ENCODE assay signal across 22 cellular contexts in genomic region chr7:91408388-91409154, GRCh38.
DNase-seq lines count a peak whose midpoint lies in the region; ATAC-seq, FAIRE-seq and TF ChIP-seq lines count a peak whose summit lies in the region.
"Had no signal": no experiment of that assay in that cellular context is flagged by ENCODE, and none has a peak within 500 bp of the region (broad histone marks: within the 10 kb centered on the region; RNA-seq: fewer than 3 reads in every experiment).

No MANE protein-coding gene starts in this region.

- H3K36me3 Mint-ChIP-seq in astrocyte (ENCODE audit: low read depth, unreplicated experiment), result no peaks in the 10 kb centered on the region

- no peak overlapping the region for H2BK20ac ChIP-seq in H1 (ENCODE audit: low read length)

- no peak overlapping the region for H4K8ac ChIP-seq in H1 (ENCODE audit: extremely low read depth, insufficient read depth, low read length)

- no peak for TF ChIP-seq RAD21 in H1 (IDR thresholded peaks at IDR 0.05 in 1 of 2, conservative IDR thresholded peaks at IDR 0.05 in 1 of 2; ENCODE audit: low read depth in 2 of 2, low read length in 2 of 2)

- no peak overlapping the region for H3K23ac ChIP-seq in H1 (ENCODE audit: insufficient read length)

- no peak overlapping the region for H2BK15ac ChIP-seq in H1 (ENCODE audit: low read length)

- H4K20me1 ChIP-seq in astrocyte (ENCODE audit: insufficient read depth, low read length), result no peaks in the 10 kb centered on the region
- no peaks in the 10 kb centered on the region for H4K20me1 ChIP-seq in H1 (replicated peaks in 1 of 2; ENCODE audit: control insufficient read depth in 1 of 2, insufficient read depth in 2 of 2, low read length in 2 of 2)

- DNase-seq in astrocyte (ENCODE audit: low read depth), result peak; percentile 28
- DNase-seq in H1 (ENCODE audit: low read depth in 1 of 2, low spot score in 2 of 2), result no peak
- DNase-seq in non-pigmented ciliary epithelial cell (ENCODE audit: low read depth), result peak; percentile 8
- no peak for DNase-seq in tibial artery
- DNase-seq in NCI-H526 (lab: John Stamatoyannopoulos, UW), result no peak
- DNase-seq in D721Med (ENCODE audit: insufficient read length, low spot score), result no peak
- DNase-seq: BE2C, EL, GF-D8, H9, HFFc6, IMR-90, NCI-H1092 treated with DMSO at 0.1 percent for 48 hours, NCI-H2029, NCI-H226, NCI-H510A treated with DMSO at 0.1 percent for 48 hours, NCI-H774, PC-3, Right ventricle myocardium superior had no signal

- no peak overlapping the region for H3K4me2 ChIP-seq in astrocyte (ENCODE audit: low read length)
- H3K4me2 ChIP-seq in H1 (ENCODE audit: insufficient read depth in 1 of 2, low read depth in 2 of 2, low read length in 2 of 2), result no peak overlapping the region
- H3K4me2 ChIP-seq: KMS-11 had no signal

- WGBS in H1 (ENCODE audit: extremely low coverage in 1 of 2, insufficient coverage in 1 of 2, insufficient read length in 1 of 2, insufficient replicate concordance in 2 of 2, low coverage in 1 of 2, low lambda C conversion rate in 2 of 2, missing lambda C conversion rate in 1 of 2), 2 experiments, result 90% methylated on average over 5 of the region's 5 CpGs; no CpG with 5 or more reads in 1 of the 2 experiments

- no peak overlapping the region for H2AK5ac ChIP-seq in H1 (ENCODE audit: low read depth, low read length)

- no peak for TF ChIP-seq EP300 in H1 (IDR thresholded peaks at IDR 0.05; ENCODE audit: borderline replicate concordance in 1 of 2, low read depth in 2 of 2, low read length in 2 of 2)

- H3K9me3 ChIP-seq in astrocyte (ENCODE audit: insufficient read depth, low read depth, low read length) (no peaks in the 10 kb centered on the region), H1 (ENCODE audit: insufficient read depth in 2 of 2, low read depth in 1 of 2, low read length in 1 of 2) (no peaks in the 10 kb centered on the region), tibial artery (no peaks in the 10 kb centered on the region)
- H3K9me3 ChIP-seq: BE2C had no signal

- no peaks in the 10 kb centered on the region for H3K27me3 Mint-ChIP-seq in astrocyte (ENCODE audit: low read depth, unreplicated experiment)

- CTCF ChIA-PET in H1 (lab: Charles Lee; ENCODE audit: partially characterized antibody), result interaction anchor here (0.9 to 2.6 kb wide), 3 partner anchors 10 to 121 kb away, joined by 4 to 8 read pairs (median 7); no protein-coding TSS in a partner anchor

- FAIRE-seq in astrocyte (lab: Jason Lieb, UNC), result no peak
- FAIRE-seq in H1 (lab: Jason Lieb, UNC), result peak; percentile 19
- no peak for FAIRE-seq in D721Med (lab: Jason Lieb, UNC)

- no peaks in the 10 kb centered on the region for H3K79me1 ChIP-seq in H1 (ENCODE audit: low read depth, low read length)

- H3K23me2 ChIP-seq in H1 (ENCODE audit: low read depth, low read length), result no peaks in the 10 kb centered on the region

- H3K36me3 ChIP-seq in astrocyte (ENCODE audit: insufficient read depth, low read length), result no peaks in the 10 kb centered on the region
- H3K36me3 ChIP-seq in H1 (ENCODE audit: control insufficient read depth in 2 of 4, insufficient read depth in 4 of 4, low read length in 3 of 4), result no peaks in the 10 kb centered on the region
- H3K36me3 ChIP-seq in tibial artery, result no peaks in the 10 kb centered on the region
- H3K36me3 ChIP-seq: BE2C had no signal

- H4K91ac ChIP-seq in H1 (replicated peaks; ENCODE audit: insufficient read length, low read length), result no peak overlapping the region

- no peak overlapping the region for H4K5ac ChIP-seq in H1 (ENCODE audit: insufficient read length, low read depth, low read length)

- H3K27ac ChIP-seq in astrocyte (ENCODE audit: low read depth, low read length), result no peak overlapping the region
- H3K27ac ChIP-seq in H1 (ENCODE audit: low read depth, low read length), result no peak overlapping the region
- peak overlapping the region; percentile 8 to 53 for H3K27ac ChIP-seq in tibial artery
- H3K27ac ChIP-seq: KMS-11 had no signal

- H3K79me2 ChIP-seq in astrocyte (ENCODE audit: insufficient read depth, low read length), result no peaks in the 10 kb centered on the region
- H3K79me2 ChIP-seq in H1 (ENCODE audit: control insufficient read depth in 1 of 2, insufficient read depth in 2 of 2, low read length in 2 of 2), result no peaks in the 10 kb centered on the region

- no peak overlapping the region for H3K56ac ChIP-seq in H1 (replicated peaks; ENCODE audit: insufficient read length, low read depth, low read length)

- H3K4me1 Mint-ChIP-seq in astrocyte (ENCODE audit: low read depth, unreplicated experiment), result peaks cover 4% of the 10 kb centered on the region

- no peak overlapping the region for H3K14ac ChIP-seq in H1 (ENCODE audit: insufficient read length)

- no peak overlapping the region for H2BK5ac ChIP-seq in H1 (ENCODE audit: low read depth, low read length)

- TF ChIP-seq CTCF in astrocyte (IDR thresholded peaks at IDR 0.05; ENCODE audit: insufficient read depth, low read depth, low read length), result no peak
- TF ChIP-seq CTCF in H1 (IDR thresholded peaks at IDR 0.05; ENCODE audit: control extremely low read depth in 1 of 3, insufficient read depth in 1 of 3, low read depth in 1 of 3, low read length in 3 of 3), result no peak
- TF ChIP-seq CTCF in tibial artery (IDR thresholded peaks at IDR 0.05), result no peak
- TF ChIP-seq CTCF in D721Med (IDR thresholded peaks at IDR 0.05; ENCODE audit: insufficient read depth, missing control alignments), result no peak

- no peak for ATAC-seq in HG03442 (IDR thresholded peaks at IDR 0.05; ENCODE audit: unreplicated experiment)
- ATAC-seq in HG02938 (IDR thresholded peaks at IDR 0.05; ENCODE audit: unreplicated experiment), result no peak
- ATAC-seq: PC-3 had no signal

- no peak overlapping the region for H3K18ac ChIP-seq in H1 (ENCODE audit: extremely low read depth, low read length)

- no peak overlapping the region for H2BK120ac ChIP-seq in H1 (replicated peaks; ENCODE audit: low read depth, low read length)

- TF ChIP-seq POLR2A in H1 (IDR thresholded peaks at IDR 0.05; ENCODE audit: control extremely low read depth in 1 of 2, low read depth in 2 of 2, low read length in 2 of 2), result no peak

- H2BK12ac ChIP-seq in H1 (ENCODE audit: low read depth, low read length), result no peak overlapping the region

- no peaks in the 10 kb centered on the region for H3K4me1 ChIP-seq in astrocyte (ENCODE audit: insufficient read depth, low read length)
- H3K4me1 ChIP-seq in H1 (replicated peaks in 1 of 4; ENCODE audit: control insufficient read depth in 3 of 4, insufficient read depth in 4 of 4, low read length in 3 of 4), result no peaks in the 10 kb centered on the region
- peaks cover 0 to 27% (median 6%) of the 10 kb centered on the region in 4 donors for H3K4me1 ChIP-seq in tibial artery
- H3K4me1 ChIP-seq: BE2C had no signal

- H3K4me3 ChIP-seq in astrocyte (ENCODE audit: insufficient read depth, low read depth, low read length) (no peak overlapping the region), H1 (ENCODE audit: extremely low read depth in 1 of 4, insufficient read depth in 2 of 4, low read depth in 3 of 4, low read length in 4 of 4) (no peak overlapping the region), tibial artery (no peak overlapping the region)

- H3K27ac Mint-ChIP-seq in astrocyte (ENCODE audit: unreplicated experiment), result peak overlapping the region; percentile 5
- H3K27ac Mint-ChIP-seq: H9, HFFc6 had no signal

- H3K4ac ChIP-seq in H1 (replicated peaks; ENCODE audit: insufficient read length, low read depth, low read length), result no peak overlapping the region

- POLR2A ChIA-PET in H1 (lab: Charles Lee; ENCODE audit: partially characterized antibody), result no interaction called here

- H3K27me3 ChIP-seq in astrocyte (ENCODE audit: insufficient read depth, low read length) (no peaks in the 10 kb centered on the region), H1 (replicated peaks in 1 of 4; ENCODE audit: control insufficient read depth in 3 of 4, extremely low read depth in 1 of 4, insufficient read depth in 3 of 4, low read length in 3 of 4) (peaks cover 0 to 1% (median 0%) of the 10 kb centered on the region in 4 experiments; a peak in 1 of 7 replicates), tibial artery (no peaks in the 10 kb centered on the region)
- H3K27me3 ChIP-seq: BE2C had no signal

- H3K9ac ChIP-seq in astrocyte (ENCODE audit: low read length), result no peak overlapping the region
- H3K9ac ChIP-seq in H1 (replicated peaks in 1 of 4; ENCODE audit: extremely low read depth in 1 of 4, low read depth in 3 of 4, low read length in 3 of 4), result no peak overlapping the region
- H3K9ac ChIP-seq: KMS-11 had no signal

- intact Hi-C loops in tibial artery (cut with DNase I; ENCODE audit: low total_unique reads), result no loop called here

- H3K4me3 Mint-ChIP-seq in astrocyte (ENCODE audit: unreplicated experiment), result no peak overlapping the region
- H3K4me3 Mint-ChIP-seq: H9, HFFc6 had no signal

- no peaks in the 10 kb centered on the region for H3K9me3 Mint-ChIP-seq in astrocyte (ENCODE audit: unreplicated experiment)
- H3K9me3 Mint-ChIP-seq: H9, HFFc6 had no signal

- H2AFZ ChIP-seq in astrocyte (ENCODE audit: low read depth, low read length) (no peak overlapping the region), H1 (ENCODE audit: low read length) (no peak overlapping the region)

TF ChIP-seq in H1, 55 proteins besides CTCF, POLR2A, EP300 and RAD21:
- TF ChIP-seq TEAD4 (IDR thresholded peaks at IDR 0.05; ENCODE audit: low read depth, low read length) (peak; percentile 29; the same call in 1 of the 2 replicates), RNF2 (IDR thresholded peaks at IDR 0.05; ENCODE audit: borderline replicate concordance, low read depth, low read length, missing control alignments, poor library complexity, severe bottlenecking) (no peak)

Comparison
In these comparisons a context has a peak if more than half of its experiments do, and no peak if none do; other contexts are left out.
1. DNase-seq: peak in astrocyte (single experiment) and non-pigmented ciliary epithelial cell (single experiment); none in H1 (0 of 2), tibial artery (0 of 2), NCI-H526 (0 of 2) and D721Med (single experiment).
2. H3K27ac ChIP-seq: peak in tibial artery (2 of 2); none in astrocyte (single experiment) and H1 (single experiment).